15 cellular contexts compared by ENCODE assay signal in genomic region chr3:141552440-141552991, GRCh38.
DNase-seq lines count a peak whose midpoint lies in the region; ATAC-seq and TF ChIP-seq lines count a peak whose summit lies in the region.
"Had no signal": no experiment of that assay in that cellular context is flagged by ENCODE, and none has a peak within 500 bp of the region (broad histone marks: within the 10 kb centered on the region; RNA-seq: fewer than 3 reads in every experiment).

No MANE protein-coding gene starts in this region.

- WGBS in upper lobe of left lung, 2 donors: 71 to 75% methylated on average over 2 of the region's 2 CpGs

- H3K27ac Mint-ChIP-seq in activated naive CD4-positive, alpha-beta T cell treated with anti-CD3 and anti-CD28 coated beads, Interleukin-2, amount 10 ng/mL, durations not matched to agents 7 days and 5 days: peak overlapping the region; percentile 84
- H3K27ac Mint-ChIP-seq in activated B cell treated with CpG ODN at 0.5 μM for 24 hours: peak overlapping the region; percentile 48
- H3K27ac Mint-ChIP-seq: nephron progenitor cell had no signal

- no peak for ATAC-seq in activated B cell treated with CpG ODN at 0.5 μM for 24 hours (ENCODE audit: low read depth)
- ATAC-seq in GM18505 (IDR thresholded peaks at IDR 0.05; ENCODE audit: unreplicated experiment): no peak
- no peak for ATAC-seq in upper lobe of left lung (ENCODE audit: low FRiP score in 2 of 2)
- ATAC-seq in HG03175 (IDR thresholded peaks at IDR 0.05; ENCODE audit: unreplicated experiment): no peak
- ATAC-seq in esophagus mucosa: no peak

- H3K4me3 ChIP-seq in fibroblast of the aortic adventitia (ENCODE audit: low read depth, low read length) (no peak overlapping the region), upper lobe of left lung (no peak overlapping the region)
- H3K4me3 ChIP-seq: coronary artery, HAP-1, lower lobe of right lung had no signal

- TF ChIP-seq EP300 in upper lobe of left lung (IDR thresholded peaks at IDR 0.05): no peak

- H3K27me3 Mint-ChIP-seq in activated naive CD4-positive, alpha-beta T cell treated with anti-CD3 and anti-CD28 coated beads, Interleukin-2, amount 10 ng/mL, durations not matched to agents 7 days and 5 days: no peaks in the 10 kb centered on the region
- no peaks in the 10 kb centered on the region for H3K27me3 Mint-ChIP-seq in activated B cell treated with CpG ODN at 0.5 μM for 24 hours

- peaks cover 0 to 18% (median 5%) of the 10 kb centered on the region in 4 donors for H3K36me3 ChIP-seq in upper lobe of left lung
- H3K36me3 ChIP-seq: HAP-1 had no signal

- peaks cover 18% of the 10 kb centered on the region for H3K9me3 Mint-ChIP-seq in activated naive CD4-positive, alpha-beta T cell treated with anti-CD3 and anti-CD28 coated beads, Interleukin-2, amount 10 ng/mL, durations not matched to agents 7 days and 5 days
- H3K9me3 Mint-ChIP-seq in activated B cell treated with CpG ODN at 0.5 μM for 24 hours: peaks cover 6% of the 10 kb centered on the region

- peaks cover 0 to 11% (median 3%) of the 10 kb centered on the region in 4 donors for H3K4me1 ChIP-seq in upper lobe of left lung

- TF ChIP-seq POLR2A in GM18505 (IDR thresholded peaks at IDR 0.05; ENCODE audit: borderline replicate concordance, extremely low read depth, insufficient read depth, insufficient read length) (no peak), upper lobe of left lung (IDR thresholded peaks at IDR 0.05) (no peak)

- H3K4me1 Mint-ChIP-seq in activated naive CD4-positive, alpha-beta T cell treated with anti-CD3 and anti-CD28 coated beads, Interleukin-2, amount 10 ng/mL, durations not matched to agents 7 days and 5 days: peaks cover 53% of the 10 kb centered on the region
- H3K4me1 Mint-ChIP-seq in activated B cell treated with CpG ODN at 0.5 μM for 24 hours: peaks cover 40% of the 10 kb centered on the region
- H3K4me1 Mint-ChIP-seq: nephron progenitor cell had no signal

- peak overlapping the region in 1 of 4 donors; percentile 38 for H3K27ac ChIP-seq in upper lobe of left lung
- H3K27ac ChIP-seq: coronary artery, epithelial cell of prostate, lower lobe of right lung, VCaP had no signal

- H3K27me3 ChIP-seq in upper lobe of left lung: no peaks in the 10 kb centered on the region

- peaks cover 0 to 3% (median 0%) of the 10 kb centered on the region in 4 donors for H3K9me3 ChIP-seq in upper lobe of left lung
- H3K9me3 ChIP-seq: lower lobe of right lung had no signal

- CTCF ChIA-PET in activated naive CD4-positive, alpha-beta T cell treated with anti-CD3 and anti-CD28 coated beads, Interleukin-2, amount 10 ng/mL, durations not matched to agents 7 days and 5 days (lab: Charles Lee): interaction anchor here (0.6 to 1.8 kb wide), 11 partner anchors 9 to 248 kb away, joined by 3 to 8 read pairs (median 3); no protein-coding TSS in a partner anchor
- CTCF ChIA-PET in activated B cell treated with CpG ODN at 0.5 μM for 24 hours (lab: Charles Lee): interaction anchor here (0.8 to 2.8 kb wide), 4 partner anchors 8 to 250 kb away, joined by 3 to 11 read pairs (median 3); no protein-coding TSS in a partner anchor

- TF ChIP-seq CTCF in activated B cell treated with CpG ODN at 0.5 μM for 24 hours (IDR thresholded peaks at IDR 0.05) (no peak), fibroblast of the aortic adventitia (IDR thresholded peaks at IDR 0.05; ENCODE audit: insufficient read depth, low read length) (no peak), upper lobe of left lung (IDR thresholded peaks at IDR 0.05) (no peak)

- peaks cover 49% of the 10 kb centered on the region for H3K36me3 Mint-ChIP-seq in activated naive CD4-positive, alpha-beta T cell treated with anti-CD3 and anti-CD28 coated beads, Interleukin-2, amount 10 ng/mL, durations not matched to agents 7 days and 5 days
- peaks cover 48% of the 10 kb centered on the region for H3K36me3 Mint-ChIP-seq in activated B cell treated with CpG ODN at 0.5 μM for 24 hours (ENCODE audit: low read depth)

- DNase-seq in activated naive CD4-positive, alpha-beta T cell treated with anti-CD3 and anti-CD28 coated beads, Interleukin-2, amount 10 ng/mL, durations not matched to agents 7 days and 5 days: no peak
- no peak for DNase-seq in activated naive CD4-positive, alpha-beta T cell treated with Interleukin-2 at 50 U/mL for 16 hours
- DNase-seq in activated B cell treated with CpG ODN at 0.5 μM for 24 hours: no peak
- DNase-seq in fibroblast of the aortic adventitia (ENCODE audit: low read depth): peak; percentile 48
- DNase-seq in upper lobe of left lung: no peak
- DNase-seq: lower lobe of right lung, NCI-H1417, nephron progenitor cell had no signal

- H3K4me3 Mint-ChIP-seq in activated naive CD4-positive, alpha-beta T cell treated with anti-CD3 and anti-CD28 coated beads, Interleukin-2, amount 10 ng/mL, durations not matched to agents 7 days and 5 days: no peak overlapping the region
- no peak overlapping the region for H3K4me3 Mint-ChIP-seq in activated B cell treated with CpG ODN at 0.5 μM for 24 hours
- H3K4me3 Mint-ChIP-seq: nephron progenitor cell had no signal

- intact Hi-C loops in activated B cell treated with CpG ODN at 0.5 μM for 24 hours (cut with micrococcal nuclease): loop anchor here (5.0 kb wide), 1 partner anchor 65 kb away; the partner anchor contains the start of gene RASA2

- POLR2A ChIA-PET in activated B cell treated with CpG ODN at 0.5 μM for 24 hours (lab: Charles Lee): interaction anchor here (0.9 to 2.9 kb wide), 4 partner anchors 60 to 186 kb away, joined by 3 to 17 read pairs (median 4); partner anchors contain the start of gene RASA2
